1 cellular context compared by ENCODE assay signal in genomic region chr13:46796129-46796514, GRCh38.
TF ChIP-seq lines count a peak whose summit lies in the region.

No MANE protein-coding gene starts in this region.

TF ChIP-seq in HepG2, 621 proteins besides CTCF, POLR2A, EP300 and RAD21 (continued from another document):
- TF ChIP-seq ZHX2 (IDR thresholded peaks at IDR 0.05; ENCODE audit: low read depth) (no peak), ZHX2 (CRISPR knock-in tag; IDR thresholded peaks at IDR 0.05; ENCODE audit: borderline replicate concordance) (0 out of 2 replicates have a peak, but pooled peaks have one; percentile 2), ZNF101 (CRISPR knock-in tag; IDR thresholded peaks at IDR 0.05; ENCODE audit: borderline replicate concordance, low read depth) (no peak), CCAR2 (optimal IDR thresholded peaks at IDR 0.05; ENCODE audit: low read depth, low read length) (no peak), STAG1 (CRISPR knock-in tag; IDR thresholded peaks at IDR 0.05) (no peak), ELF1 (CRISPR knock-in tag; IDR thresholded peaks at IDR 0.05) (no peak), HES4 (CRISPR knock-in tag; IDR thresholded peaks at IDR 0.05; ENCODE audit: borderline replicate concordance) (no peak), ZFYVE20 (CRISPR knock-in tag; IDR thresholded peaks at IDR 0.05; ENCODE audit: borderline replicate concordance, low read depth) (no peak), FOXO4 (CRISPR knock-in tag; conservative IDR thresholded peaks at IDR 0.05) (no peak), ZNF629 (CRISPR knock-in tag; conservative IDR thresholded peaks at IDR 0.05) (peak; percentile 87), ZNF75D (CRISPR knock-in tag; IDR thresholded peaks at IDR 0.05; ENCODE audit: borderline replicate concordance) (no peak; the same call in 1 of the 2 replicates), HNRNPK (IDR thresholded peaks at IDR 0.05; ENCODE audit: low read depth, low read length, poor library complexity, severe bottlenecking) (no peak), PRDM4 (CRISPR knock-in tag; IDR thresholded peaks at IDR 0.05; ENCODE audit: borderline replicate concordance) (no peak), ZNF562 (CRISPR knock-in tag; IDR thresholded peaks at IDR 0.05; ENCODE audit: borderline replicate concordance) (0 out of 2 replicates have a peak, but pooled peaks have one; percentile 36), MAF1 (CRISPR knock-in tag; IDR thresholded peaks at IDR 0.05; ENCODE audit: borderline replicate concordance) (no peak), HOXD1 (CRISPR knock-in tag; IDR thresholded peaks at IDR 0.05) (no peak), ZNF224 (CRISPR knock-in tag; IDR thresholded peaks at IDR 0.05) (0 out of 2 replicates have a peak, but pooled peaks have one; percentile 49), CHD4 (IDR thresholded peaks at IDR 0.05; ENCODE audit: borderline replicate concordance, low read length) (peak; percentile 18; the same call in 1 of the 2 replicates), KDM1A (CRISPR knock-in tag; IDR thresholded peaks at IDR 0.05) (0 out of 2 replicates have a peak, but pooled peaks have one; percentile 8)
- TF ChIP-seq, protein P1, sequence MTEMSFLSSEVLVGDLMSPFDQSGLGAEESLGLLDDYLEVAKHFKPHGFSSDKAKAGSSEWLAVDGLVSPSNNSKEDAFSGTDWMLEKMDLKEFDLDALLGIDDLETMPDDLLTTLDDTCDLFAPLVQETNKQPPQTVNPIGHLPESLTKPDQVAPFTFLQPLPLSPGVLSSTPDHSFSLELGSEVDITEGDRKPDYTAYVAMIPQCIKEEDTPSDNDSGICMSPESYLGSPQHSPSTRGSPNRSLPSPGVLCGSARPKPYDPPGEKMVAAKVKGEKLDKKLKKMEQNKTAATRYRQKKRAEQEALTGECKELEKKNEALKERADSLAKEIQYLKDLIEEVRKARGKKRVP (CRISPR knock-in tag; IDR thresholded peaks at IDR 0.05), result 0 out of 4 replicates have a peak, but pooled peaks of 1 of the 2 experiments have one; percentile 4
- TF ChIP-seq, protein P2, sequence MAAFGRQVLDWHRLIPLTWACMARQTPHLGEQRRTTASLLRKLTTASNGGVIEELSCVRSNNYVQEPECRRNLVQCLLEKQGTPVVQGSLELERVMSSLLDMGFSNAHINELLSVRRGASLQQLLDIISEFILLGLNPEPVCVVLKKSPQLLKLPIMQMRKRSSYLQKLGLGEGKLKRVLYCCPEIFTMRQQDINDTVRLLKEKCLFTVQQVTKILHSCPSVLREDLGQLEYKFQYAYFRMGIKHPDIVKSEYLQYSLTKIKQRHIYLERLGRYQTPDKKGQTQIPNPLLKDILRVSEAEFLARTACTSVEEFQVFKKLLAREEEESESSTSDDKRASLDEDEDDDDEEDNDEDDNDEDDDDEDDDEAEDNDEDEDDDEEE (CRISPR knock-in tag; IDR thresholded peaks at IDR 0.05), result no peak
